Comparison of ENCODE assay signal across 24 cellular contexts in the genomic region with DNA sequence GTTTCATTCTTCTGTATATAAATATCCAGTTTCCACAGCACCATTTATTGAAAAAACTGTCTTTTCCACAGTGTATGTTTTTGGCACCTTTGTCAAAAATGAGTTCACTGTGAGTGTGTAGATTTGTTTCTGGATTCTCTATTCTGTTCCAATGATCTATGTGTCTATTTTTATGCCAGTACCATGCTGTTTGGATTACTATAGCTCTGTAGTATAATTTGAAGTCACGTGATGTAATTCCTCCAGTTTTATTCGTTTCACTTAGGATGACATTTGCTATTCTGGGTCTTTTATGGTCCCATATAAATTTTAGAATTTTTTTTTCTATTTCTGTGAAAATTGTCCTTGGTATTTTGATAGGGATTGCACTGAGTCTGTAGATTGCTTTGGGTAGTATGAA. TPM values are rescaled to one million over a fixed set of nuclear protein-coding genes. Genes with fewer than 3 reads are reported as not detected.
DNase-seq lines count a peak whose midpoint lies in the region; ATAC-seq, FAIRE-seq and TF ChIP-seq lines count a peak whose summit lies in the region.
"Had no signal": no experiment of that assay in that cellular context is flagged by ENCODE, and none has a peak within 500 bp of the region (broad histone marks: within the 10 kb centered on the region; RNA-seq: fewer than 3 reads in every experiment).

No MANE protein-coding gene starts in this region.

- CTCF ChIA-PET in HEK293 (lab: Yijun Ruan, JAX): no interaction called here
- CTCF ChIA-PET in GM12878 (lab: Yijun Ruan, JAX): no interaction called here

- TF ChIP-seq RAD21 in GM12878 (IDR thresholded peaks at IDR 0.05; ENCODE audit: insufficient read depth, low read depth, low read length): no peak

- BruUV-seq in GM12878 (replicated peaks; lab: Mats Ljungman, UMichigan): no TSS peak

- TF ChIP-seq CTCF in HEK293 (tag by site-specific recombination; IDR thresholded peaks at IDR 0.05) (no peak), GM12878 (IDR thresholded peaks at IDR 0.05 in 2 of 3, conservative IDR thresholded peaks at IDR 0.05 in 1 of 3; ENCODE audit: control insufficient read depth in 2 of 3, extremely low read depth in 1 of 3, insufficient read depth in 1 of 3, low read depth in 3 of 3, low read length in 3 of 3) (no peak), mucosa of descending colon (IDR thresholded peaks at IDR 0.05) (no peak)

- POLR2A ChIA-PET in HEK293 (lab: Yijun Ruan, JAX): interaction anchor here (0.6 kb wide), 1 partner anchor 301 kb away, joined by 4 read pairs; no protein-coding TSS in a partner anchor
- POLR2A ChIA-PET in GM12878 (lab: Charles Lee): no interaction called here

- H3K9ac ChIP-seq in GM12878 (ENCODE audit: control insufficient read depth, insufficient read depth, low read length): no peak overlapping the region
- H3K9ac ChIP-seq: BLaER1 had no signal

- H2AFZ ChIP-seq in GM12878 (ENCODE audit: control insufficient read depth, low read depth, low read length): no peak overlapping the region

- no peak for FAIRE-seq in GM12878 (lab: Jason Lieb, UNC)
- FAIRE-seq: A204.1, GM12891, GM19239 had no signal

- DNase-seq in GM12878 (ENCODE audit: low read depth, low spot score) (no peak), mucosa of descending colon (no peak)
- no peak for DNase-seq in activated effector memory CD4-positive, alpha-beta T cell treated with Interleukin-2 at 50 U/mL for 16 hours
- DNase-seq: 8988T; ACHN; BE2C; C1 segment of cervical spinal cord; CD4-positive, alpha-beta memory T cell; CD4-positive, CD25-positive, alpha-beta regulatory T cell; CD8-positive, alpha-beta memory T cell; COR-L47; DMS 273 treated with DMSO at 0.1 percent for 48 hours; DMS153; DMS53; DMS79; DND-41; EL; GDM1 had no signal

- no peak overlapping the region for H3K27ac ChIP-seq in HEK293 (ENCODE audit: extremely low read depth, low read depth, low read length)
- H3K27ac ChIP-seq in GM12878 (ENCODE audit: control insufficient read depth, insufficient read depth): no peak overlapping the region
- H3K27ac ChIP-seq: BLaER1 had no signal

- no peak for TF ChIP-seq POLR2A in GM12878 (IDR thresholded peaks at IDR 0.05; ENCODE audit: low read depth, low read length)

- H3K27me3 ChIP-seq in GM12878 (replicated peaks in 1 of 2; ENCODE audit: control insufficient read depth in 2 of 2, insufficient read depth in 2 of 2, low read length in 1 of 2): no peaks in the 10 kb centered on the region
- H3K27me3 ChIP-seq: BE2C, BLaER1 had no signal

- RAD21 ChIA-PET in GM12878 (lab: Charles Lee; ENCODE audit: unreplicated experiment): no interaction called here

- SMC1A ChIA-PET in GM12878 (lab: Charles Lee; ENCODE audit: uncharacterized antibody, unreplicated experiment): interaction anchor here (0.6 kb wide), 1 partner anchor 14 kb away, joined by 3 read pairs; no protein-coding TSS in a partner anchor

- no peaks in the 10 kb centered on the region for H4K20me1 ChIP-seq in GM12878 (ENCODE audit: control insufficient read depth, insufficient read depth)
- H4K20me1 ChIP-seq: BLaER1 had no signal

- H3K79me2 ChIP-seq in GM12878 (ENCODE audit: control insufficient read depth, insufficient read depth, low read length): no peaks in the 10 kb centered on the region

- no peak overlapping the region for H3K4me2 ChIP-seq in GM12878 (ENCODE audit: control insufficient read depth, insufficient read depth)
- H3K4me2 ChIP-seq: BLaER1 had no signal

- intact Hi-C loops in GM12878 (cut with micrococcal nuclease; ENCODE audit: unreplicated experiment) (no loop called here), mucosa of descending colon (cut with DNase I, micrococcal nuclease) (no loop called here)

- in situ Hi-C loops in GM12878 (cut with MboI): no loop called here

- no peak for ATAC-seq in GM12878
- no peak for ATAC-seq in mucosa of descending colon

- H3K4me3 ChIP-seq in HEK293 (ENCODE audit: low read depth, low read length): no peak overlapping the region
- H3K4me3 ChIP-seq in GM12878: no peak overlapping the region
- no peak overlapping the region for H3K4me3 ChIP-seq in mucosa of descending colon
- H3K4me3 ChIP-seq: BLaER1 had no signal

- H3K36me3 ChIP-seq in HEK293 (ENCODE audit: control insufficient read depth in 2 of 2, insufficient read depth in 1 of 2, low read length in 2 of 2) (no peaks in the 10 kb centered on the region), GM12878 (ENCODE audit: control insufficient read depth in 2 of 2, insufficient read depth in 2 of 2, low read length in 1 of 2) (no peaks in the 10 kb centered on the region), mucosa of descending colon (ENCODE audit: low read depth) (no peaks in the 10 kb centered on the region)
- H3K36me3 ChIP-seq: BE2C, BLaER1 had no signal

- H3K4me1 ChIP-seq in HEK293 (ENCODE audit: control insufficient read depth, insufficient read depth, low read length) (no peaks in the 10 kb centered on the region), GM12878 (ENCODE audit: control insufficient read depth, insufficient read depth, low read length) (no peaks in the 10 kb centered on the region), mucosa of descending colon (ENCODE audit: low read depth) (no peaks in the 10 kb centered on the region)
- H3K4me1 ChIP-seq: BE2C, BLaER1 had no signal

- WGBS in GM12878 (ENCODE audit: insufficient coverage, insufficient replicate concordance, low lambda C conversion rate, missing lambda C conversion rate): 0% methylated on average over 2 of the region's 2 CpGs

- H3K9me3 ChIP-seq in HEK293 (ENCODE audit: control insufficient read depth, insufficient read depth, low read depth, low read length) (no peaks in the 10 kb centered on the region), GM12878 (replicated peaks; ENCODE audit: control insufficient read depth, insufficient read depth, low read length) (no peaks in the 10 kb centered on the region; the same call in 2 of the 3 replicates), mucosa of descending colon (peaks cover 22% of the 10 kb centered on the region)
- H3K9me3 ChIP-seq: BE2C had no signal

- TF ChIP-seq EP300 in GM12878 (IDR thresholded peaks at IDR 0.05; ENCODE audit: borderline replicate concordance in 1 of 2, control insufficient read depth in 1 of 2, low read depth in 2 of 2, low read length in 2 of 2): no peak

TF ChIP-seq in GM12878, 131 proteins besides CTCF, POLR2A, EP300 and RAD21 (continues in another document):
- no peak for TF ChIP-seq HDAC6 (IDR thresholded peaks at IDR 0.05; ENCODE audit: unreplicated experiment)

RNA-seq across cellular contexts. Expression of a gene that starts 11.0 kb away (rescaled TPM):
- total RNA-seq in GM12878 (2013; cell fraction: nucleolus; rRNA removed): 10.7 and 12.2 TPM in 2 replicates
- total RNA-seq in GM12878 (2014; rRNA removed) (3.8 and 4.5 TPM in 2 replicates), GM12878 (2014; rRNA removed; fragmentation: Illumina TruSeq; extraction: Trizol) (4.9 and 5.4 TPM in 2 replicates), GM12878 (2021) (3.4 and 3.7 TPM in 2 replicates), mucosa of descending colon (10 to 100 TPM; 12.1 to 17.8 (median 13.1) TPM)
- 1.0 TPM for polyA plus RNA-seq in GM12878 (2011; ENCODE audit: low read depth)
- polyA plus RNA-seq in GM12878 (2011; rRNA removed) (8.0 and 11.9 TPM in 2 replicates), GM12878 (2014; fragmentation: Illumina TruSeq; extraction: Trizol) (4.9 and 5.4 TPM in 2 replicates), GM12878 (2014; fragmentation: Nextera tagmentation; extraction: Ambion mirVana) (1 to 10 TPM; 3.3 TPM), GM12878 (2014; rRNA removed) (2.5 and 3.7 TPM in 2 replicates), GM12878 (2016; fragmentation: Nextera tagmentation; extraction: Ambion mirVana) (1 to 10 TPM; 4.5 to 5.0 TPM)
- 3.7 and 4.0 TPM in 2 replicates for polyA plus RNA-seq in GM12878 (2011; cell fraction: cytosol; rRNA removed)
- 6.9 and 7.0 TPM in 2 replicates for polyA plus RNA-seq in GM12878 (2011; cell fraction: nucleus; rRNA removed)
- polyA plus RNA-seq in GM12878 (2012): 1.0 and 2.0 TPM in 2 replicates
- 9.3 and 18.1 TPM in 2 replicates for polyA minus RNA-seq in GM12878 (2011; rRNA and poly(A)+ RNA removed)
- 3.4 and 5.3 TPM in 2 replicates for polyA minus RNA-seq in GM12878 (2011; cell fraction: cytosol; rRNA and poly(A)+ RNA removed)
- 2.3 and 4.9 TPM in 2 replicates for polyA minus RNA-seq in GM12878 (2011; cell fraction: nucleus; rRNA and poly(A)+ RNA removed)

RNA-seq across cellular contexts. Expression of a gene that starts 17.0 kb away (rescaled TPM):
- total RNA-seq in GM12878 (2013; cell fraction: nucleolus; rRNA removed): 28.5 and 30.8 TPM in 2 replicates
- 4.1 and 4.5 TPM in 2 replicates for total RNA-seq in GM12878 (2014; rRNA removed)
- 6.1 and 7.7 TPM in 2 replicates for total RNA-seq in GM12878 (2014; rRNA removed; fragmentation: Illumina TruSeq; extraction: Trizol)
- 3.0 and 4.1 TPM in 2 replicates for total RNA-seq in GM12878 (2021)
- polyA plus RNA-seq in GM12878 (2011; ENCODE audit: low read depth): 3.5 TPM
- polyA plus RNA-seq in GM12878 (2011; rRNA removed): 9.4 and 15.1 TPM in 2 replicates
- 2.5 and 2.7 TPM in 2 replicates for polyA plus RNA-seq in GM12878 (2011; cell fraction: cytosol; rRNA removed)
- 20.5 and 28.9 TPM in 2 replicates for polyA plus RNA-seq in GM12878 (2011; cell fraction: nucleus; rRNA removed)
- 4.2 and 4.7 TPM in 2 replicates for polyA plus RNA-seq in GM12878 (2012)
- polyA plus RNA-seq in GM12878 (2014; fragmentation: Illumina TruSeq; extraction: Trizol): 4.2 and 5.0 TPM in 2 replicates
- polyA plus RNA-seq in GM12878 (2014; fragmentation: Nextera tagmentation; extraction: Ambion mirVana): 1 to 10 TPM; 1.0 to 1.3 TPM
- 2.6 and 4.0 TPM in 2 replicates for polyA plus RNA-seq in GM12878 (2014; rRNA removed)
- 1 to 10 TPM; 4.5 to 5.5 TPM for polyA plus RNA-seq in GM12878 (2016; fragmentation: Nextera tagmentation; extraction: Ambion mirVana)
- 11.7 and 14.6 TPM in 2 replicates for polyA minus RNA-seq in GM12878 (2011; rRNA and poly(A)+ RNA removed)
- polyA minus RNA-seq in GM12878 (2011; cell fraction: cytosol; rRNA and poly(A)+ RNA removed): 4.3 and 6.0 TPM in 2 replicates
- 20.1 and 21.1 TPM in 2 replicates for polyA minus RNA-seq in GM12878 (2011; cell fraction: nucleus; rRNA and poly(A)+ RNA removed)
- total RNA-seq in mucosa of descending colon: 1 to 10 TPM; 4.8 to 8.5 (median 4.8) TPM

RNA-seq across cellular contexts. Expression of a gene that starts 48.6 kb away (rescaled TPM):
- 2.4 and 2.6 TPM in 2 replicates for total RNA-seq in GM12878 (2013; cell fraction: nucleolus; rRNA removed)
- total RNA-seq in GM12878 (2014; rRNA removed) (0.56 and 1.0 TPM in 2 replicates), GM12878 (2014; rRNA removed; fragmentation: Illumina TruSeq; extraction: Trizol) (0.58 and 0.69 TPM in 2 replicates), GM12878 (2021) (0.26 and 0.51 TPM in 2 replicates), mucosa of descending colon (1 to 10 TPM; 1.9 to 4.3 (median 2.8) TPM)
- 0.25 TPM for polyA plus RNA-seq in GM12878 (2011; ENCODE audit: low read depth)
- polyA plus RNA-seq in GM12878 (2011; rRNA removed) (0.19 and 0.22 TPM in 2 replicates), GM12878 (2014; fragmentation: Illumina TruSeq; extraction: Trizol) (0.72 and 1.2 TPM in 2 replicates), GM12878 (2014; fragmentation: Nextera tagmentation; extraction: Ambion mirVana) (under 1 TPM; 0.18 to 0.49 TPM), GM12878 (2014; rRNA removed) (0.28 and 1.4 TPM in 2 replicates), GM12878 (2016; fragmentation: Nextera tagmentation; extraction: Ambion mirVana) (under 1 TPM; 0.21 to 0.23 TPM)
- 0.05 and 0.09 TPM in 2 replicates for polyA plus RNA-seq in GM12878 (2011; cell fraction: cytosol; rRNA removed)
- polyA plus RNA-seq in GM12878 (2011; cell fraction: nucleus; rRNA removed): 0.09 and 0.18 TPM in 2 replicates
- 0.38 and 0.52 TPM in 2 replicates for polyA plus RNA-seq in GM12878 (2012)
- polyA minus RNA-seq in GM12878 (2011; rRNA and poly(A)+ RNA removed): 0.21 and 0.29 TPM in 2 replicates
- polyA minus RNA-seq in GM12878 (2011; cell fraction: cytosol; rRNA and poly(A)+ RNA removed): not detected in 2 replicates
- 0.19 TPM in 1 of 2 replicates, not detected in the other for polyA minus RNA-seq in GM12878 (2011; cell fraction: nucleus; rRNA and poly(A)+ RNA removed)
- total RNA-seq: G401 had no signal
- polyA plus RNA-seq: CD8-positive, alpha-beta memory T cell had no signal
